Comparison of ENCODE assay signal across 26 cellular contexts in the genomic region with DNA sequence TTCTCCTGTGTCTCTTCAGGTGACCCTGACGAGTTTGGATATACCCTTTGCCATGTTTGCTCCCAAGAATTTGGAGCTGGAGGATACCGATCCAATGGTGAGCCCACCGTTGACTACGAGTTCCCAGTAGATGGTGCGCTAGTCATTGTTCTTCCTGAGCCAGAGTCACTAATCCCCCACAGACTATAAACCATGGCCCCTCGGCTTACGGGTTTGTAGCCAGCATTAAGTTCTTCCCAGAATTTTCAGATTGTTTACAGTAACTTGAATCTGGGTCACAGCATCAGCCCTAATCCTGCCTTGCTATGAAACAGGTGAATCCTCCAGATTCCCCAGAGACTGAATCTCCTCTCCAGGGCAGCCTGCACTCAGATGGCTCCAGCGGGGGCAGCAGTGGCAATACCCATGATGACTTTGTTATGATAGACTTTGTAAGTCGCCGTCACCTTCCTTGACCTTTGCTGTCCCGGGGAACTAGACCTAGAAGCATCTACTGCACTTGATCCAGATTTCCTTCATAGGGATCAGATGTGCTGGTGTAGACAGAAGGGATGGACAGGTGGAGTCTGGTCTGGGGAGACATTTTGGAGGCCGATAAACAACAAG. TPM values are rescaled to one million over a fixed set of nuclear protein-coding genes. Genes with fewer than 3 reads are reported as not detected.
DNase-seq lines count a peak whose midpoint lies in the region; ATAC-seq and TF ChIP-seq lines count a peak whose summit lies in the region.
"Had no signal": no experiment of that assay in that cellular context is flagged by ENCODE, and none has a peak within 500 bp of the region (broad histone marks: within the 10 kb centered on the region; RNA-seq: fewer than 3 reads in every experiment).

No MANE protein-coding gene starts in this region.

- H3K36me3 Mint-ChIP-seq in activated T-helper 2 cell treated with anti-CD3 and anti-CD28 coated beads, Interferon-gamma antibody, Interleukin-2, Interleukin-4, amounts not matched to agents 10 μg/mL and 5 μg/mL and 100 μg/mL, durations not matched to agents 14 hours and 24 hours and 36 hours (ENCODE audit: low read depth), result peaks cover 65% of the 10 kb centered on the region
- peaks cover 6% of the 10 kb centered on the region for H3K36me3 Mint-ChIP-seq in neural crest cell (ENCODE audit: low read depth)
- peaks cover 0 to 69% (median 30%) of the 10 kb centered on the region in 3 donors for H3K36me3 Mint-ChIP-seq in naive thymus-derived CD8-positive, alpha-beta T cell

- peaks cover 24% of the 10 kb centered on the region for H3K4me1 Mint-ChIP-seq in activated T-helper 2 cell treated with anti-CD3 and anti-CD28 coated beads, Interferon-gamma antibody, Interleukin-2, Interleukin-4, amounts not matched to agents 10 μg/mL and 5 μg/mL and 100 μg/mL, durations not matched to agents 14 hours and 24 hours and 36 hours (ENCODE audit: low read depth)
- no peaks in the 10 kb centered on the region for H3K4me1 Mint-ChIP-seq in neural crest cell
- H3K4me1 Mint-ChIP-seq in naive thymus-derived CD8-positive, alpha-beta T cell, result peaks cover 23 to 49% (median 46%) of the 10 kb centered on the region in 4 donors

- H3K4me1 ChIP-seq in BLaER1, result peaks cover 72% of the 10 kb centered on the region
- peaks cover 54 to 96% (median 87%) of the 10 kb centered on the region in 10 experiments for H3K4me1 ChIP-seq in BLaER1 treated with 17β-estradiol and CSF1 and Interleukin-3, amounts not matched to agents 10 nM and 100 nM
- peaks cover 2 to 5% of the 10 kb centered on the region in 2 donors for H3K4me1 ChIP-seq in aorta (ENCODE audit: control insufficient read depth in 1 of 2, insufficient read depth in 2 of 2, low read length in 2 of 2)
- H3K4me1 ChIP-seq: HAP-1, neural progenitor cell, psoas muscle had no signal

- DNase-seq in activated T-helper 2 cell treated with anti-CD3 and anti-CD28 coated beads, Interferon-gamma antibody, Interleukin-2, Interleukin-4, amounts not matched to agents 10 μg/mL and 5 μg/mL and 100 μg/mL, durations not matched to agents 14 hours and 24 hours and 36 hours (ENCODE audit: low spot score), result no peak
- DNase-seq in neural crest cell (ENCODE audit: low read depth, low spot score), result no peak
- no peak for DNase-seq in aorta
- DNase-seq in naive thymus-derived CD8-positive, alpha-beta T cell, result no peak
- DNase-seq in glomerular visceral epithelial cell (ENCODE audit: extremely low spot score), result no peak
- DNase-seq: activated CD4-positive, CD25-positive, alpha-beta regulatory T cell treated with anti-CD3 and anti-CD28 coated beads, Interleukin-2, amount 50 U/mL, for 72 hours; activated CD8-positive, alpha-beta memory T cell treated with anti-CD3 and anti-CD28 coated beads, Interleukin-2, amount 10 ng/mL, durations not matched to agents 7 days and 5 days; activated effector memory CD4-positive, alpha-beta T cell treated with Interleukin-2 at 50 U/mL for 16 hours; foreskin melanocyte; left cardiac atrium; mesendoderm; NCI-H1105; NCI-H446 treated with DMSO at 0.1 percent for 48 hours; NK-92 treated with Interleukin-12 subunit alpha and Interleukin-12 subunit beta, amount 100 ng/mL, for 24 hours; psoas muscle; small intestine; stimulated activated CD4-positive, alpha-beta T cell treated with anti-CD3 and anti-CD28 coated beads, Interleukin-2, amount 100 ng/mL, for 48 hours; stimulated activated naive CD8-positive, alpha-beta T cell treated with anti-CD3 and anti-CD28 coated beads, Interleukin-15, Interleukin-2, amounts not matched to agents 100 U/mL and 50 U/mL, for 24 hours; upper lobe of left lung had no signal

- H3K4me3 Mint-ChIP-seq in activated T-helper 2 cell treated with anti-CD3 and anti-CD28 coated beads, Interferon-gamma antibody, Interleukin-2, Interleukin-4, amounts not matched to agents 10 μg/mL and 5 μg/mL and 100 μg/mL, durations not matched to agents 14 hours and 24 hours and 36 hours (ENCODE audit: low read depth), result no peak overlapping the region
- H3K4me3 Mint-ChIP-seq in neural crest cell, result no peak overlapping the region
- peak overlapping the region in 2 of 10 donors; percentile 22 to 72 for H3K4me3 Mint-ChIP-seq in naive thymus-derived CD8-positive, alpha-beta T cell
- H3K4me3 Mint-ChIP-seq: activated CD8-positive, alpha-beta memory T cell treated with anti-CD3 and anti-CD28 coated beads, Interleukin-2, amount 10 ng/mL, durations not matched to agents 7 days and 5 days; central memory CD8-positive, alpha-beta T cell; neural progenitor cell had no signal

- H3K27ac ChIP-seq in BLaER1 (peak overlapping the region; percentile 11), aorta (ENCODE audit: low read depth in 1 of 2, low read length in 2 of 2) (no peak overlapping the region)
- H3K27ac ChIP-seq in BLaER1 treated with 17β-estradiol and CSF1 and Interleukin-3, amounts not matched to agents 10 nM and 100 nM, result peak overlapping the region in 10 of 11 experiments; percentile 96 to 100 (median 99); a peak in 19 of 22 replicates
- H3K27ac ChIP-seq: neural progenitor cell, psoas muscle, upper lobe of left lung had no signal

- H3K27ac Mint-ChIP-seq in activated T-helper 2 cell treated with anti-CD3 and anti-CD28 coated beads, Interferon-gamma antibody, Interleukin-2, Interleukin-4, amounts not matched to agents 10 μg/mL and 5 μg/mL and 100 μg/mL, durations not matched to agents 14 hours and 24 hours and 36 hours, result peak overlapping the region; percentile 60
- H3K27ac Mint-ChIP-seq in neural crest cell (ENCODE audit: unreplicated experiment), result peak overlapping the region; percentile 15
- H3K27ac Mint-ChIP-seq in naive thymus-derived CD8-positive, alpha-beta T cell, result peak overlapping the region in 4 of 10 donors; percentile 33 to 79 (median 54)
- H3K27ac Mint-ChIP-seq: neural progenitor cell had no signal

- no peaks in the 10 kb centered on the region for H3K27me3 Mint-ChIP-seq in activated T-helper 2 cell treated with anti-CD3 and anti-CD28 coated beads, Interferon-gamma antibody, Interleukin-2, Interleukin-4, amounts not matched to agents 10 μg/mL and 5 μg/mL and 100 μg/mL, durations not matched to agents 14 hours and 24 hours and 36 hours (ENCODE audit: low read depth)
- no peaks in the 10 kb centered on the region for H3K27me3 Mint-ChIP-seq in neural crest cell (ENCODE audit: low read depth)
- no peaks in the 10 kb centered on the region for H3K27me3 Mint-ChIP-seq in naive thymus-derived CD8-positive, alpha-beta T cell
- H3K27me3 Mint-ChIP-seq: activated CD8-positive, alpha-beta memory T cell treated with anti-CD3 and anti-CD28 coated beads, Interleukin-2, amount 10 ng/mL, durations not matched to agents 7 days and 5 days; central memory CD8-positive, alpha-beta T cell had no signal

- 92 to 94% methylated on average over 12 of the region's 12 CpGs for WGBS in aorta, 2 donors

- no peak for ATAC-seq in aorta (ENCODE audit: low FRiP score)
- ATAC-seq in naive thymus-derived CD8-positive, alpha-beta T cell, result no peak
- ATAC-seq: activated CD8-positive, alpha-beta memory T cell treated with anti-CD3 and anti-CD28 coated beads, Interleukin-2, amount 10 ng/mL, durations not matched to agents 7 days and 5 days; left cardiac atrium; psoas muscle; stimulated activated naive CD8-positive, alpha-beta T cell treated with anti-CD3 and anti-CD28 coated beads, Interleukin-15, Interleukin-2, amounts not matched to agents 100 U/mL and 50 U/mL, for 24 hours had no signal

- TF ChIP-seq CTCF in neural crest cell (conservative IDR thresholded peaks at IDR 0.05), result no peak

- H3K9me3 Mint-ChIP-seq in activated T-helper 2 cell treated with anti-CD3 and anti-CD28 coated beads, Interferon-gamma antibody, Interleukin-2, Interleukin-4, amounts not matched to agents 10 μg/mL and 5 μg/mL and 100 μg/mL, durations not matched to agents 14 hours and 24 hours and 36 hours, result no peaks in the 10 kb centered on the region
- H3K9me3 Mint-ChIP-seq in neural crest cell, result no peaks in the 10 kb centered on the region
- no peaks in the 10 kb centered on the region for H3K9me3 Mint-ChIP-seq in naive thymus-derived CD8-positive, alpha-beta T cell
- H3K9me3 Mint-ChIP-seq: central memory CD8-positive, alpha-beta T cell; neural progenitor cell had no signal

- intact Hi-C loops in activated T-helper 2 cell treated with anti-CD3 and anti-CD28 coated beads, Interferon-gamma antibody, Interleukin-2, Interleukin-4, amounts not matched to agents 10 μg/mL and 5 μg/mL and 100 μg/mL, durations not matched to agents 14 hours and 24 hours and 36 hours (cut with micrococcal nuclease), result no loop called here
- intact Hi-C loops in aorta (cut with DNase I), result no loop called here

- no peaks in the 10 kb centered on the region for H3K27me3 ChIP-seq in BLaER1
- H3K27me3 ChIP-seq in BLaER1 treated with 17β-estradiol and CSF1 and Interleukin-3, amounts not matched to agents 10 nM and 100 nM, result no peaks in the 10 kb centered on the region
- H3K27me3 ChIP-seq in aorta (ENCODE audit: control insufficient read depth in 1 of 2, insufficient read depth in 2 of 2, low read length in 1 of 2), result no peaks in the 10 kb centered on the region
- H3K27me3 ChIP-seq: neural progenitor cell, upper lobe of left lung had no signal

- POLR2A ChIA-PET in naive thymus-derived CD8-positive, alpha-beta T cell (lab: Charles Lee), result interaction anchor here (8.9 kb wide), 1 partner anchor 30 kb away, joined by 91 read pairs; a partner anchor contains a TSS

- H3K36me3 ChIP-seq in BLaER1 (peaks cover 78% of the 10 kb centered on the region), aorta (ENCODE audit: control insufficient read depth in 1 of 2, insufficient read depth in 2 of 2, low read length in 1 of 2) (peaks cover 2 to 14% of the 10 kb centered on the region in 2 donors)
- peaks cover 68 to 82% (median 72%) of the 10 kb centered on the region in 11 experiments for H3K36me3 ChIP-seq in BLaER1 treated with 17β-estradiol and CSF1 and Interleukin-3, amounts not matched to agents 10 nM and 100 nM
- H3K36me3 ChIP-seq: neural progenitor cell had no signal

- H3K9me3 ChIP-seq in BLaER1 (no peaks in the 10 kb centered on the region), aorta (ENCODE audit: control insufficient read depth, low read length) (no peaks in the 10 kb centered on the region)
- no peaks in the 10 kb centered on the region for H3K9me3 ChIP-seq in BLaER1 treated with 17β-estradiol and CSF1 and Interleukin-3, amounts not matched to agents 10 nM and 100 nM (replicated peaks in 1 of 11)
- H3K9me3 ChIP-seq: HAP-1, psoas muscle, upper lobe of left lung had no signal

- peak overlapping the region; percentile 20 for H3K4me2 ChIP-seq in BLaER1
- peak overlapping the region in 9 of 11 experiments; percentile 81 to 96 (median 86); a peak in 18 of 22 replicates for H3K4me2 ChIP-seq in BLaER1 treated with 17β-estradiol and CSF1 and Interleukin-3, amounts not matched to agents 10 nM and 100 nM
- H3K4me2 ChIP-seq: neural progenitor cell had no signal

- H4K20me1 ChIP-seq in BLaER1, result no peaks in the 10 kb centered on the region
- no peaks in the 10 kb centered on the region for H4K20me1 ChIP-seq in BLaER1 treated with 17β-estradiol and CSF1 and Interleukin-3, amounts not matched to agents 10 nM and 100 nM

- H3K9ac ChIP-seq in BLaER1, result no peak overlapping the region
- H3K9ac ChIP-seq in BLaER1 treated with 17β-estradiol and CSF1 and Interleukin-3, amounts not matched to agents 10 nM and 100 nM, result peak overlapping the region in 8 of 11 experiments; percentile 90 to 98 (median 94); a peak in 13 of 22 replicates
- H3K9ac ChIP-seq: neural progenitor cell had no signal

- H3K4me3 ChIP-seq in BLaER1 (no peak overlapping the region), aorta (ENCODE audit: low read length in 2 of 2) (no peak overlapping the region)
- no peak overlapping the region; a peak in 1 of 20 replicates for H3K4me3 ChIP-seq in BLaER1 treated with 17β-estradiol and CSF1 and Interleukin-3, amounts not matched to agents 10 nM and 100 nM
- H3K4me3 ChIP-seq: HAP-1, neural progenitor cell, psoas muscle, SK-N-MC, upper lobe of left lung had no signal

RNA-seq across cellular contexts. Expression of a gene that starts 31.8 kb away (rescaled TPM):
- total RNA-seq in activated T-helper 2 cell treated with anti-CD3 and anti-CD28 coated beads, Interferon-gamma antibody, Interleukin-2, Interleukin-4, amounts not matched to agents 10 μg/mL and 5 μg/mL and 100 μg/mL, durations not matched to agents 14 hours and 24 hours and 36 hours, result 58.8 and 66.8 TPM in 2 replicates
- total RNA-seq in neural crest cell (31.9 and 32.2 TPM in 2 replicates), aorta (100 to 1,000 TPM; 173 to 185 TPM)
- 10 to 100 TPM; 27.8 to 74.1 TPM for polyA plus RNA-seq in aorta
- 10 to 100 TPM; 67.5 to 71.2 TPM for total RNA-seq in naive thymus-derived CD8-positive, alpha-beta T cell
- 10 to 100 TPM; 35.5 to 63.1 (median 43.5) TPM for polyA plus RNA-seq in naive thymus-derived CD8-positive, alpha-beta T cell

RNA-seq across cellular contexts. Expression of a gene that starts 32.2 kb away (rescaled TPM):
- total RNA-seq in activated T-helper 2 cell treated with anti-CD3 and anti-CD28 coated beads, Interferon-gamma antibody, Interleukin-2, Interleukin-4, amounts not matched to agents 10 μg/mL and 5 μg/mL and 100 μg/mL, durations not matched to agents 14 hours and 24 hours and 36 hours, result 10.2 and 12.2 TPM in 2 replicates
- total RNA-seq in neural crest cell, result 13.7 and 15.3 TPM in 2 replicates
- total RNA-seq in aorta, result 1 to 10 TPM; 9.8 to 9.9 TPM
- polyA plus RNA-seq in aorta, result 10 to 100 TPM in 1 of 2 donors, 1 to 10 TPM in 1; 3.0 to 13.3 TPM
- total RNA-seq in naive thymus-derived CD8-positive, alpha-beta T cell, result 10 to 100 TPM; 21.4 to 26.5 TPM
- polyA plus RNA-seq in naive thymus-derived CD8-positive, alpha-beta T cell, result 10 to 100 TPM in 1 of 3 donors, 1 to 10 TPM in 2; 6.3 to 11.7 (median 9.6) TPM

RNA-seq across cellular contexts. Expression of a gene that starts 50.4 kb away (rescaled TPM):
- 0.11 TPM in 1 of 2 replicates, not detected in the other for total RNA-seq in activated T-helper 2 cell treated with anti-CD3 and anti-CD28 coated beads, Interferon-gamma antibody, Interleukin-2, Interleukin-4, amounts not matched to agents 10 μg/mL and 5 μg/mL and 100 μg/mL, durations not matched to agents 14 hours and 24 hours and 36 hours
- total RNA-seq in neural crest cell (not detected in 2 replicates), aorta (under 1 TPM in 1 of 2 donors, not detected in 1; 0.19 TPM)
- polyA plus RNA-seq in aorta, result under 1 TPM in 1 of 2 donors, not detected in 1; 0.72 TPM
- total RNA-seq in naive thymus-derived CD8-positive, alpha-beta T cell, result not detected
- not detected for polyA plus RNA-seq in naive thymus-derived CD8-positive, alpha-beta T cell
- total RNA-seq: activated CD8-positive, alpha-beta memory T cell treated with anti-CD3 and anti-CD28 coated beads, Interleukin-2, amount 10 ng/mL, durations not matched to agents 7 days and 5 days; left cardiac atrium; LHCN-M2 had no signal

RNA-seq across cellular contexts. Expression of a gene that starts 51.2 kb away (rescaled TPM):
- total RNA-seq in activated T-helper 2 cell treated with anti-CD3 and anti-CD28 coated beads, Interferon-gamma antibody, Interleukin-2, Interleukin-4, amounts not matched to agents 10 μg/mL and 5 μg/mL and 100 μg/mL, durations not matched to agents 14 hours and 24 hours and 36 hours, result 58.0 and 58.1 TPM in 2 replicates
- total RNA-seq in neural crest cell (51.3 and 51.9 TPM in 2 replicates), aorta (10 to 100 TPM; 59.6 to 72.7 TPM)
- 10 to 100 TPM; 29.9 to 46.5 TPM for polyA plus RNA-seq in aorta
- 10 to 100 TPM; 97.1 to 98.6 TPM for total RNA-seq in naive thymus-derived CD8-positive, alpha-beta T cell
- 10 to 100 TPM; 59.6 to 77.9 (median 67.6) TPM for polyA plus RNA-seq in naive thymus-derived CD8-positive, alpha-beta T cell

RNA-seq across cellular contexts. Expression of a gene that starts 51.6 kb away (rescaled TPM):
- total RNA-seq in activated T-helper 2 cell treated with anti-CD3 and anti-CD28 coated beads, Interferon-gamma antibody, Interleukin-2, Interleukin-4, amounts not matched to agents 10 μg/mL and 5 μg/mL and 100 μg/mL, durations not matched to agents 14 hours and 24 hours and 36 hours, result 3.8 and 4.7 TPM in 2 replicates
- total RNA-seq in neural crest cell, result 7.6 and 8.0 TPM in 2 replicates
- total RNA-seq in aorta, result 1 to 10 TPM; 2.3 to 3.0 TPM
- 1 to 10 TPM; 2.1 to 2.3 TPM for polyA plus RNA-seq in aorta
- 1 to 10 TPM; 8.3 to 9.4 TPM for total RNA-seq in naive thymus-derived CD8-positive, alpha-beta T cell
- polyA plus RNA-seq in naive thymus-derived CD8-positive, alpha-beta T cell, result 1 to 10 TPM; 5.5 to 7.7 (median 6.0) TPM

Comparison
In these comparisons a context has a peak if more than half of its experiments do, and no peak if none do; other contexts are left out.
1. H3K27ac ChIP-seq: peak in BLaER1 (single experiment) and BLaER1 treated with 17β-estradiol and CSF1 and Interleukin-3, amounts not matched to agents 10 nM and 100 nM (10 of 11); none in aorta (0 of 2).